In genomic region chr2:8606649-8607550, GRCh38 we compare ENCODE assay signal across 14 cellular contexts.
DNase-seq lines count a peak whose midpoint lies in the region; ATAC-seq, FAIRE-seq and TF ChIP-seq lines count a peak whose summit lies in the region.
"Had no signal": no experiment of that assay in that cellular context is flagged by ENCODE, and none has a peak within 500 bp of the region (broad histone marks: within the 10 kb centered on the region; RNA-seq: fewer than 3 reads in every experiment).

No MANE protein-coding gene starts in this region.

- BruUV-seq in HepG2 (replicated peaks; lab: Mats Ljungman, UMichigan), result no TSS peak

- H3K9me3 ChIP-seq in HepG2 (ENCODE audit: low read length) (no peaks in the 10 kb centered on the region), right lobe of liver (no peaks in the 10 kb centered on the region), Karpas-422 (ENCODE audit: low read length) (no peaks in the 10 kb centered on the region), upper lobe of right lung (no peaks in the 10 kb centered on the region)
- H3K9me3 ChIP-seq: neutrophil had no signal

- no peaks in the 10 kb centered on the region for H3K9me2 ChIP-seq in Karpas-422 (replicated peaks; ENCODE audit: insufficient read depth, low read length)

- H4K20me1 ChIP-seq in HepG2 (ENCODE audit: insufficient read depth, low read length), result no peaks in the 10 kb centered on the region
- H4K20me1 ChIP-seq in Karpas-422 (ENCODE audit: insufficient read depth, low read depth, low read length), result no peaks in the 10 kb centered on the region

- H3K36me3 ChIP-seq in HepG2 (replicated peaks in 1 of 2; ENCODE audit: control insufficient read depth in 1 of 2, insufficient read depth in 2 of 2, low read length in 2 of 2), result no peaks in the 10 kb centered on the region
- no peaks in the 10 kb centered on the region for H3K36me3 ChIP-seq in right lobe of liver
- H3K36me3 ChIP-seq in Karpas-422 (ENCODE audit: insufficient read depth, low read length), result no peaks in the 10 kb centered on the region
- H3K36me3 ChIP-seq in upper lobe of right lung, result no peaks in the 10 kb centered on the region
- H3K36me3 ChIP-seq: neutrophil had no signal

- no peak overlapping the region for H3K27ac ChIP-seq in HepG2 (ENCODE audit: extremely low read length, insufficient read depth, low read length)
- H3K27ac ChIP-seq in right lobe of liver, result no peak overlapping the region
- H3K27ac ChIP-seq in Karpas-422 (ENCODE audit: low read length), result no peak overlapping the region
- H3K27ac ChIP-seq in upper lobe of right lung, result no peak overlapping the region
- H3K27ac ChIP-seq: neutrophil had no signal

- TF ChIP-seq CTCF in HepG2 (CRISPR knock-in tag; IDR thresholded peaks at IDR 0.05) (no peak), right lobe of liver (IDR thresholded peaks at IDR 0.05) (no peak), upper lobe of right lung (IDR thresholded peaks at IDR 0.05) (no peak), lower leg skin (IDR thresholded peaks at IDR 0.05) (no peak)

- H3K4me2 ChIP-seq in HepG2 (ENCODE audit: low read depth, low read length), result no peak overlapping the region
- no peak overlapping the region for H3K4me2 ChIP-seq in Karpas-422 (ENCODE audit: low read depth, low read length, poor library complexity, severe bottlenecking)

- CTCF ChIA-PET in HepG2 (lab: Yijun Ruan, JAX; ENCODE audit: low intra/inter-chr PET ratio, low total read pairs), result no interaction called here

- peaks cover 73% of the 10 kb centered on the region for H3K4me1 ChIP-seq in HepG2 (ENCODE audit: insufficient read depth, low read length)
- peaks cover 0 to 12% (median 4%) of the 10 kb centered on the region in 4 donors for H3K4me1 ChIP-seq in right lobe of liver
- no peaks in the 10 kb centered on the region for H3K4me1 ChIP-seq in Karpas-422 (ENCODE audit: low read length)
- H3K4me1 ChIP-seq in upper lobe of right lung, result no peaks in the 10 kb centered on the region

- H3K79me2 ChIP-seq in HepG2 (ENCODE audit: insufficient read depth, low read length) (no peaks in the 10 kb centered on the region), Karpas-422 (ENCODE audit: low read length) (no peaks in the 10 kb centered on the region)

- in situ Hi-C loops in HepG2 (cut with HindIII; ENCODE audit: extremely low pct_ligation_motif_present, low pct_unique_long_range_greater_than_20kb), result no loop called here

- H3K4me3 ChIP-seq in HepG2 (replicated peaks in 1 of 3; ENCODE audit: insufficient read depth in 1 of 3, low read depth in 2 of 3, low read length in 3 of 3) (no peak overlapping the region), right lobe of liver (no peak overlapping the region), Karpas-422 (ENCODE audit: low read length) (no peak overlapping the region), upper lobe of right lung (no peak overlapping the region), lower leg skin (ENCODE audit: low read depth, poor library complexity, severe bottlenecking) (no peak overlapping the region)

- no peak for TF ChIP-seq RAD21 in HepG2 (CRISPR knock-in tag; IDR thresholded peaks at IDR 0.05)

- POLR2A ChIA-PET in HepG2 (lab: Yijun Ruan, JAX), result interaction anchor here (1.4 to 10.8 kb wide), 3 partner anchors 33 to 73 kb away, joined by 3 to 206 read pairs (median 13); partner anchors contain the start of gene ID2

- no peak overlapping the region for H3K9ac ChIP-seq in HepG2 (ENCODE audit: insufficient read depth, low read depth, low read length)
- H3K9ac ChIP-seq in Karpas-422 (ENCODE audit: low read length), result no peak overlapping the region

- TF ChIP-seq EP300 in HepG2 (IDR thresholded peaks at IDR 0.05; ENCODE audit: low read depth in 2 of 2, low read length in 2 of 2) (no peak), HepG2 (CRISPR knock-in tag; IDR thresholded peaks at IDR 0.05; ENCODE audit: borderline replicate concordance) (no peak)

- intact Hi-C loops in HepG2 (cut with micrococcal nuclease; ENCODE audit: unreplicated experiment), result loop anchor here (5.0 kb wide), 1 partner anchor 35 kb away; no protein-coding TSS in a partner anchor
- intact Hi-C loops in right lobe of liver (cut with DNase I), result no loop called here
- intact Hi-C loops in upper lobe of right lung (cut with DNase I), result no loop called here
- intact Hi-C loops in lower leg skin (cut with DNase I; ENCODE audit: low total_unique reads), result no loop called here

- 95% methylated on average over 20 of the region's 20 CpGs for WGBS in HepG2 (ENCODE audit: low lambda C conversion rate)
- WGBS in right lobe of liver (ENCODE audit: insufficient coverage, low coverage, low lambda C conversion rate, missing lambda C conversion rate), result 86% methylated on average over 11 of the region's 20 CpGs
- WGBS in lower leg skin, 2 donors, result 91 to 95% methylated on average over 20 of the region's 20 CpGs

- ATAC-seq in HepG2, result no peak
- ATAC-seq in right lobe of liver, result no peak
- peak; percentile 20 for ATAC-seq in HG02759 (IDR thresholded peaks at IDR 0.05; ENCODE audit: unreplicated experiment)
- ATAC-seq in upper lobe of right lung, result no peak
- ATAC-seq: activated T-cell treated with anti-CD3 and anti-CD28 coated beads, Interleukin-2, amount 50 U/mL, for 4 hours had no signal

- no peak for DNase-seq in HepG2 (ENCODE audit: low spot score)
- DNase-seq in right lobe of liver, result no peak
- no peak for DNase-seq in Karpas-422
- DNase-seq in upper lobe of right lung, result peak; percentile 31
- DNase-seq in NCI-H2227 treated with DMSO at 0.1 percent for 48 hours (lab: John Stamatoyannopoulos, UW), result no peak
- DNase-seq in GM19239 (ENCODE audit: insufficient read length, low spot score), result no peak
- DNase-seq in lower leg skin (ENCODE audit: low spot score in 2 of 2), result no peak
- DNase-seq: activated T-cell treated with anti-CD3 and anti-CD28 coated beads, Interleukin-2, amount 50 U/mL, for 4 hours; NCI-H2081 treated with DMSO at 0.1 percent for 48 hours; stimulated activated CD4-positive, alpha-beta T cell treated with anti-CD3 and anti-CD28 coated beads, Interleukin-2, amount 100 ng/mL, for 24 hours had no signal

- FAIRE-seq in HepG2 (lab: Jason Lieb, UNC), result no peak
- no peak for FAIRE-seq in GM19239 (lab: Jason Lieb, UNC)
- FAIRE-seq: bronchial epithelial cell, RCC 7860 had no signal

- H2AFZ ChIP-seq in HepG2 (ENCODE audit: low read length) (no peak overlapping the region), Karpas-422 (ENCODE audit: low read length) (0 out of 2 replicates have a peak overlapping the region, but pooled peaks have one; percentile 28)

- TF ChIP-seq POLR2A in HepG2 (IDR thresholded peaks at IDR 0.05; ENCODE audit: insufficient read depth in 1 of 2, low read depth in 2 of 2, low read length in 2 of 2), result no peak
- TF ChIP-seq POLR2A in right lobe of liver (IDR thresholded peaks at IDR 0.05), result no peak
- no peak for TF ChIP-seq POLR2A in lower leg skin (IDR thresholded peaks at IDR 0.05)

- H3K27me3 ChIP-seq in HepG2 (ENCODE audit: control insufficient read depth in 1 of 2, insufficient read depth in 2 of 2, low read length in 2 of 2) (no peaks in the 10 kb centered on the region), right lobe of liver (no peaks in the 10 kb centered on the region), Karpas-422 (ENCODE audit: low read length) (no peaks in the 10 kb centered on the region), upper lobe of right lung (no peaks in the 10 kb centered on the region)
- H3K27me3 ChIP-seq: neutrophil had no signal

TF ChIP-seq in HepG2, 621 proteins besides CTCF, POLR2A, EP300 and RAD21:
- TF ChIP-seq ZNF773 (CRISPR knock-in tag; IDR thresholded peaks at IDR 0.05; ENCODE audit: borderline replicate concordance), result no peak
- TF ChIP-seq ZNF687 (CRISPR knock-in tag; IDR thresholded peaks at IDR 0.05), result 0 out of 2 replicates have a peak, but pooled peaks have one; percentile 12
TF ChIP-seq in HepG2: peak in this region for 1.
